Comparison of ENCODE assay signal across 2 cellular contexts in genomic region chr22:46596032-46596441, GRCh38.
TF ChIP-seq lines count a peak whose summit lies in the region.

No MANE protein-coding gene starts in this region.

TF ChIP-seq in liver, 16 proteins besides CTCF, POLR2A, EP300 and RAD21 (continued from another document):
- peak; percentile 46 for TF ChIP-seq NR2F2 (IDR thresholded peaks at IDR 0.05)
- TF ChIP-seq HNF4A (conservative IDR thresholded peaks at IDR 0.05), result no peak

TF ChIP-seq in HepG2, 621 proteins besides CTCF, POLR2A, EP300 and RAD21 (continued from another document):
- TF ChIP-seq PHF5A (CRISPR knock-in tag; IDR thresholded peaks at IDR 0.05; ENCODE audit: low read depth, unreplicated experiment), result no peak
- TF ChIP-seq CREB1 (IDR thresholded peaks at IDR 0.05), result no peak
- TF ChIP-seq CREB1 (CRISPR knock-in tag; IDR thresholded peaks at IDR 0.05), result no peak
- TF ChIP-seq ZBTB46 (CRISPR knock-in tag; IDR thresholded peaks at IDR 0.05; ENCODE audit: borderline replicate concordance), result no peak
